8 cellular contexts compared by ENCODE assay signal in genomic region chr12:48795550-48796455, GRCh38. TPM values are rescaled to one million over a fixed set of nuclear protein-coding genes. Genes with fewer than 3 reads are reported as not detected.
A peak's percentile ranks its signal among the peaks of the same experiment; 100 is the strongest.
DNase-seq lines count a peak whose midpoint lies in the region; ATAC-seq and TF ChIP-seq lines count a peak whose summit lies in the region.

No MANE protein-coding gene starts in this region.

- intact Hi-C loops in aorta (cut with DNase I) = loop anchor here (1.0 to 2.0 kb wide), 2 partner anchors 43 kb away; no protein-coding TSS in a partner anchor

- DNase-seq in GM10248 (ENCODE audit: extremely low spot score) (peak; percentile 80), RKO (ENCODE audit: low spot score) (peak; percentile 83), foreskin fibroblast (peak in 1 of 2 donors; percentile 87), nucleus accumbens (lab: John Stamatoyannopoulos, UW) (peak in 47 of 56 donors; percentile 7 to 83 (median 44)), aorta (peak in 1 of 2 donors; percentile 72)
- peak; percentile 84 for DNase-seq in activated effector memory CD4-positive, alpha-beta T cell treated with anti-CD3 and anti-CD28 coated beads, Interleukin-2, amount 50 U/mL, for 16 hours

- no peaks in the 10 kb centered on the region for H3K9me3 ChIP-seq in aorta (ENCODE audit: control insufficient read depth, low read length)

- CTCF ChIA-PET in GM10248 (lab: Yijun Ruan, JAX) = interaction anchor here (0.7 to 7.2 kb wide), 31 partner anchors 9 to 254 kb away, joined by 3 to 236 read pairs (median 5); no protein-coding TSS in a partner anchor

- H3K36me3 ChIP-seq in aorta (ENCODE audit: control insufficient read depth in 1 of 2, insufficient read depth in 2 of 2, low read length in 1 of 2) = no peaks in the 10 kb centered on the region

- H3K4me3 ChIP-seq in foreskin fibroblast (ENCODE audit: low read depth in 1 of 2, low read length in 2 of 2) (no peak overlapping the region), aorta (ENCODE audit: low read length in 2 of 2) (no peak overlapping the region)

- POLR2A ChIA-PET in GM10248 (lab: Yijun Ruan, JAX) = interaction anchor here (0.5 to 0.6 kb wide), 2 partner anchors 153 to 439 kb away, joined by 3 to 4 read pairs; no protein-coding TSS in a partner anchor

- TF ChIP-seq CTCF in GM10248 (IDR thresholded peaks at IDR 0.05; ENCODE audit: control extremely low read depth, extremely low read depth, low read depth, missing control alignments) (peak; percentile 91), LNCAP (IDR thresholded peaks at IDR 0.05) (peak; percentile 91), foreskin fibroblast (IDR thresholded peaks at IDR 0.05; ENCODE audit: low read depth, low read length) (peak; percentile 93)

- WGBS in aorta, 2 donors = 20 to 23% methylated on average over 12 of the region's 12 CpGs

- no peaks in the 10 kb centered on the region for H3K4me1 ChIP-seq in aorta (ENCODE audit: control insufficient read depth in 1 of 2, insufficient read depth in 2 of 2, low read length in 2 of 2)

- H3K27me3 ChIP-seq in aorta (ENCODE audit: control insufficient read depth in 1 of 2, insufficient read depth in 2 of 2, low read length in 1 of 2) = no peaks in the 10 kb centered on the region

- H3K27ac ChIP-seq in aorta (ENCODE audit: low read depth in 1 of 2, low read length in 2 of 2) = no peak overlapping the region

- ATAC-seq in aorta (ENCODE audit: low FRiP score) (peak; percentile 91), HG03521 (IDR thresholded peaks at IDR 0.05; ENCODE audit: unreplicated experiment) (no peak)

RNA-seq across cellular contexts. Expression of gene ADCY6, which starts 6.9 kb away (rescaled TPM):
- 10 to 100 TPM; 85.1 to 89.7 TPM for total RNA-seq in aorta
- polyA plus RNA-seq in aorta = 10 to 100 TPM; 12.9 to 67.5 TPM

RNA-seq across cellular contexts. Expression of gene CACNB3, which starts 22.5 kb away (rescaled TPM):
- 10 to 100 TPM; 20.5 to 30.8 TPM for total RNA-seq in aorta
- polyA plus RNA-seq in aorta = 10 to 100 TPM in 1 of 2 donors, 1 to 10 TPM in 1; 7.3 to 39.3 TPM

RNA-seq across cellular contexts. Expression of gene DDX23, which starts 56.2 kb away (rescaled TPM):
- 10 to 100 TPM; 52.2 to 77.2 TPM for total RNA-seq in aorta
- polyA plus RNA-seq in aorta = 10 to 100 TPM; 25.9 to 48.1 TPM
